In genomic region chr9:20309209-20309608, GRCh38 we compare ENCODE assay signal across 17 cellular contexts.
DNase-seq lines count a peak whose midpoint lies in the region; FAIRE-seq and TF ChIP-seq lines count a peak whose summit lies in the region.
"Had no signal": no experiment of that assay in that cellular context is flagged by ENCODE, and none has a peak within 500 bp of the region (broad histone marks: within the 10 kb centered on the region; RNA-seq: fewer than 3 reads in every experiment).

No MANE protein-coding gene starts in this region.

- H3K18ac ChIP-seq in H1 (ENCODE audit: extremely low read depth, low read length) (no peak overlapping the region), mesendoderm (ENCODE audit: low read length) (no peak overlapping the region)

- TF ChIP-seq EP300 in H1 (IDR thresholded peaks at IDR 0.05; ENCODE audit: borderline replicate concordance in 1 of 2, low read depth in 2 of 2, low read length in 2 of 2), result no peak

- H2BK5ac ChIP-seq in H1 (ENCODE audit: low read depth, low read length) (no peak overlapping the region), mesendoderm (ENCODE audit: low read length) (no peak overlapping the region)

- H4K20me1 ChIP-seq in H1 (replicated peaks in 1 of 2; ENCODE audit: control insufficient read depth in 1 of 2, insufficient read depth in 2 of 2, low read length in 2 of 2) (no peaks in the 10 kb centered on the region), smooth muscle cell (ENCODE audit: low read depth) (no peaks in the 10 kb centered on the region)
- H4K20me1 ChIP-seq: BLaER1 treated with 17β-estradiol and CSF1 and Interleukin-3, amounts not matched to agents 10 nM and 100 nM had no signal

- no peak overlapping the region for H4K8ac ChIP-seq in H1 (ENCODE audit: extremely low read depth, insufficient read depth, low read length)
- H4K8ac ChIP-seq in mesendoderm (ENCODE audit: low read depth, low read length), result no peak overlapping the region

- no peak overlapping the region for H3K4me3 ChIP-seq in AG04450 (ENCODE audit: low read depth, low read length)
- H3K4me3 ChIP-seq in H1 (ENCODE audit: extremely low read depth in 1 of 4, insufficient read depth in 2 of 4, low read depth in 3 of 4, low read length in 4 of 4), result no peak overlapping the region
- H3K4me3 ChIP-seq in mesendoderm (ENCODE audit: low read length), result no peak overlapping the region
- H3K4me3 ChIP-seq in smooth muscle cell, result no peak overlapping the region
- H3K4me3 ChIP-seq: BLaER1 treated with 17β-estradiol and CSF1 and Interleukin-3, amounts not matched to agents 10 nM and 100 nM; GM12878; GM23248 had no signal

- no peak overlapping the region for H3K9ac ChIP-seq in H1 (replicated peaks in 1 of 4; ENCODE audit: extremely low read depth in 1 of 4, low read depth in 3 of 4, low read length in 3 of 4)
- H3K9ac ChIP-seq in mesendoderm (ENCODE audit: low read length), result no peak overlapping the region
- H3K9ac ChIP-seq in smooth muscle cell (ENCODE audit: low read depth), result no peak overlapping the region
- H3K9ac ChIP-seq: BLaER1 treated with 17β-estradiol and CSF1 and Interleukin-3, amounts not matched to agents 10 nM and 100 nM; GM23248 had no signal

- no peak overlapping the region for H2BK12ac ChIP-seq in H1 (ENCODE audit: low read depth, low read length)

- H3K36me3 ChIP-seq in H1 (ENCODE audit: control insufficient read depth in 2 of 4, insufficient read depth in 4 of 4, low read length in 3 of 4), result no peaks in the 10 kb centered on the region
- no peaks in the 10 kb centered on the region for H3K36me3 ChIP-seq in mesendoderm (ENCODE audit: control insufficient read depth, insufficient read depth, low read length)
- no peaks in the 10 kb centered on the region for H3K36me3 ChIP-seq in smooth muscle cell (ENCODE audit: low read depth)
- H3K36me3 ChIP-seq: BLaER1 treated with 17β-estradiol and CSF1 and Interleukin-3, amounts not matched to agents 10 nM and 100 nM had no signal

- no peak overlapping the region for H2BK20ac ChIP-seq in H1 (ENCODE audit: low read length)

- H3K56ac ChIP-seq in H1 (replicated peaks; ENCODE audit: insufficient read length, low read depth, low read length) (no peak overlapping the region), mesendoderm (ENCODE audit: low read length) (no peak overlapping the region)

- no peaks in the 10 kb centered on the region for H3K27me3 ChIP-seq in AG04450 (ENCODE audit: control insufficient read depth, insufficient read depth, low read length)
- 0 out of 7 replicates have a peak, but pooled peaks cover 0 to 2% (median 0%) of the 10 kb centered on the region in 4 experiments for H3K27me3 ChIP-seq in H1 (replicated peaks in 1 of 4; ENCODE audit: control insufficient read depth in 3 of 4, extremely low read depth in 1 of 4, insufficient read depth in 3 of 4, low read length in 3 of 4)
- H3K27me3 ChIP-seq in mesendoderm (ENCODE audit: insufficient read depth, low read length, poor library complexity), result no peaks in the 10 kb centered on the region
- no peaks in the 10 kb centered on the region for H3K27me3 ChIP-seq in smooth muscle cell (ENCODE audit: low read depth)
- H3K27me3 ChIP-seq: BLaER1 treated with 17β-estradiol and CSF1 and Interleukin-3, amounts not matched to agents 10 nM and 100 nM had no signal

- WGBS in H1 (ENCODE audit: extremely low coverage in 1 of 2, insufficient coverage in 1 of 2, insufficient read length in 1 of 2, insufficient replicate concordance in 2 of 2, low coverage in 1 of 2, low lambda C conversion rate in 2 of 2, missing lambda C conversion rate in 1 of 2), 2 experiments, result 98% methylated on average over 3 of the region's 3 CpGs; no CpG with 5 or more reads in 1 of the 2 experiments
- no CpG with 5 or more reads among the region's 3 CpGs for WGBS in mesendoderm (ENCODE audit: extremely low coverage, insufficient coverage, low lambda C conversion rate)
- WGBS in smooth muscle cell (ENCODE audit: low lambda C conversion rate), result 30% methylated on average over 3 of the region's 3 CpGs

- TF ChIP-seq RAD21 in H1 (IDR thresholded peaks at IDR 0.05 in 1 of 2, conservative IDR thresholded peaks at IDR 0.05 in 1 of 2; ENCODE audit: low read depth in 2 of 2, low read length in 2 of 2), result no peak

- H3K4me2 ChIP-seq in H1 (ENCODE audit: insufficient read depth in 1 of 2, low read depth in 2 of 2, low read length in 2 of 2) (no peak overlapping the region), mesendoderm (ENCODE audit: low read length) (no peak overlapping the region), smooth muscle cell (peak overlapping the region; percentile 69)
- H3K4me2 ChIP-seq: BLaER1 treated with 17β-estradiol and CSF1 and Interleukin-3, amounts not matched to agents 10 nM and 100 nM had no signal

- H3K14ac ChIP-seq in H1 (ENCODE audit: insufficient read length), result no peak overlapping the region

- POLR2A ChIA-PET in AG04450 (lab: Yijun Ruan, JAX) (interaction anchor here (0.6 to 0.9 kb wide), 2 partner anchors 11 to 489 kb away, joined by 3 read pairs; no protein-coding TSS in a partner anchor), H1 (lab: Charles Lee; ENCODE audit: partially characterized antibody) (no interaction called here)

- TF ChIP-seq POLR2A in H1 (IDR thresholded peaks at IDR 0.05; ENCODE audit: control extremely low read depth in 1 of 2, low read depth in 2 of 2, low read length in 2 of 2), result no peak

- no peaks in the 10 kb centered on the region for H3K79me2 ChIP-seq in H1 (ENCODE audit: control insufficient read depth in 1 of 2, insufficient read depth in 2 of 2, low read length in 2 of 2)
- no peaks in the 10 kb centered on the region for H3K79me2 ChIP-seq in mesendoderm (ENCODE audit: control insufficient read depth, insufficient read depth, low read length)
- no peaks in the 10 kb centered on the region for H3K79me2 ChIP-seq in smooth muscle cell (ENCODE audit: low read depth)

- no peak for FAIRE-seq in H1 (lab: Jason Lieb, UNC)
- FAIRE-seq: GM12878, GM18507 had no signal

- H2AK5ac ChIP-seq in H1 (ENCODE audit: low read depth, low read length) (no peak overlapping the region), mesendoderm (ENCODE audit: low read length) (no peak overlapping the region)

- DNase-seq in AG04450 (ENCODE audit: low read depth, low spot score) (peak; percentile 24), H1 (ENCODE audit: low read depth in 1 of 2, low spot score in 2 of 2) (no peak), mesendoderm (peak; percentile 51), smooth muscle cell (lab: John Stamatoyannopoulos, UW; ENCODE audit: unreplicated experiment) (no peak), hippocampal formation (lab: John Stamatoyannopoulos, UW) (no peak), superior temporal gyrus (ENCODE audit: extremely low spot score) (no peak), NCI-H146 (lab: John Stamatoyannopoulos, UW) (no peak)
- DNase-seq: Calu3; CD4-positive, alpha-beta T cell; DMS 273 treated with DMSO at 0.1 percent for 48 hours; DMS79; GM23248; H7 had no signal

- H3K23ac ChIP-seq in H1 (ENCODE audit: insufficient read length) (no peak overlapping the region), mesendoderm (ENCODE audit: low read length) (no peak overlapping the region)

- no peak for TF ChIP-seq CTCF in AG04450 (IDR thresholded peaks at IDR 0.05; ENCODE audit: low read depth, low read length)
- no peak for TF ChIP-seq CTCF in H1 (IDR thresholded peaks at IDR 0.05; ENCODE audit: control extremely low read depth in 1 of 3, insufficient read depth in 1 of 3, low read depth in 1 of 3, low read length in 3 of 3)
- TF ChIP-seq CTCF in smooth muscle cell (IDR thresholded peaks at IDR 0.05; ENCODE audit: borderline replicate concordance, insufficient read depth, poor library complexity, severe bottlenecking), result no peak

- peak overlapping the region; percentile 34 for H3K27ac ChIP-seq in AG04450 (ENCODE audit: low read depth, low read length)
- H3K27ac ChIP-seq in H1 (ENCODE audit: low read depth, low read length), result no peak overlapping the region
- no peak overlapping the region for H3K27ac ChIP-seq in mesendoderm (ENCODE audit: low read depth, low read length)
- H3K27ac ChIP-seq in smooth muscle cell (ENCODE audit: low read depth), result peak overlapping the region; percentile 28
- H3K27ac ChIP-seq: 22Rv1; BLaER1 treated with 17β-estradiol and CSF1 and Interleukin-3, amounts not matched to agents 10 nM and 100 nM; GM23248 had no signal

- peaks cover 8% of the 10 kb centered on the region for H3F3A ChIP-seq in smooth muscle cell (ENCODE audit: low read depth)

- H3K9me3 ChIP-seq in AG04450 (ENCODE audit: control insufficient read depth, insufficient read depth, low read length), result no peaks in the 10 kb centered on the region
- no peaks in the 10 kb centered on the region for H3K9me3 ChIP-seq in H1 (ENCODE audit: insufficient read depth in 2 of 2, low read depth in 1 of 2, low read length in 1 of 2)
- H3K9me3 ChIP-seq in smooth muscle cell (replicated peaks; ENCODE audit: low read depth), result no peaks in the 10 kb centered on the region
- H3K9me3 ChIP-seq: BLaER1 treated with 17β-estradiol and CSF1 and Interleukin-3, amounts not matched to agents 10 nM and 100 nM had no signal

- H3K4ac ChIP-seq in H1 (replicated peaks; ENCODE audit: insufficient read length, low read depth, low read length) (no peak overlapping the region), mesendoderm (ENCODE audit: low read depth, low read length) (no peak overlapping the region)

- H3K79me1 ChIP-seq in H1 (ENCODE audit: low read depth, low read length) (no peaks in the 10 kb centered on the region), mesendoderm (ENCODE audit: low read length) (no peaks in the 10 kb centered on the region)

- CTCF ChIA-PET in AG04450 (lab: Charles Lee), result no interaction called here
- CTCF ChIA-PET in H1 (lab: Charles Lee; ENCODE audit: partially characterized antibody), result interaction anchor here (1.5 to 1.9 kb wide), 2 partner anchors 20 to 25 kb away, joined by 4 to 5 read pairs; no protein-coding TSS in a partner anchor

- H2BK15ac ChIP-seq in H1 (ENCODE audit: low read length) (no peak overlapping the region), mesendoderm (replicated peaks; ENCODE audit: low read depth) (no peak overlapping the region)

- H2AFZ ChIP-seq in H1 (ENCODE audit: low read length) (no peak overlapping the region), smooth muscle cell (ENCODE audit: low read depth) (peak overlapping the region; percentile 19)
- H2AFZ ChIP-seq: GM23248 had no signal

- peak overlapping the region; percentile 14 for H4K91ac ChIP-seq in H1 (replicated peaks; ENCODE audit: insufficient read length, low read length)

- H4K5ac ChIP-seq in H1 (ENCODE audit: insufficient read length, low read depth, low read length) (no peak overlapping the region), mesendoderm (ENCODE audit: low read length) (no peak overlapping the region)

- H2BK120ac ChIP-seq in H1 (replicated peaks; ENCODE audit: low read depth, low read length), result no peak overlapping the region
- H2BK120ac ChIP-seq in mesendoderm (ENCODE audit: low read depth, low read length), result no peak overlapping the region

- H3K4me1 ChIP-seq in H1 (replicated peaks in 1 of 4; ENCODE audit: control insufficient read depth in 3 of 4, insufficient read depth in 4 of 4, low read length in 3 of 4), result peaks cover 0 to 19% (median 13%) of the 10 kb centered on the region in 4 experiments; a peak in 6 of 7 replicates
- peaks cover 2% of the 10 kb centered on the region for H3K4me1 ChIP-seq in mesendoderm (ENCODE audit: control insufficient read depth, low read depth, low read length)
- peaks cover 20% of the 10 kb centered on the region for H3K4me1 ChIP-seq in smooth muscle cell (ENCODE audit: low read depth)
- H3K4me1 ChIP-seq: BLaER1 treated with 17β-estradiol and CSF1 and Interleukin-3, amounts not matched to agents 10 nM and 100 nM had no signal

- H3K23me2 ChIP-seq in H1 (ENCODE audit: low read depth, low read length), result no peaks in the 10 kb centered on the region

Comparison
In these comparisons a context has a peak if more than half of its experiments do, and no peak if none do; other contexts are left out.
1. DNase-seq: peak in AG04450 (single experiment) and mesendoderm (single experiment); none in H1 (0 of 2), smooth muscle cell (single experiment), hippocampal formation (0 of 2), superior temporal gyrus (single experiment) and NCI-H146 (single experiment).
2. H3K27ac ChIP-seq: peak in AG04450 (single experiment) and smooth muscle cell (single experiment); none in H1 (single experiment) and mesendoderm (single experiment).